In genomic region chr7:142833174-142834027, GRCh38 we compare ENCODE assay signal across 11 cellular contexts. TPM values are rescaled to one million over a fixed set of nuclear protein-coding genes. Genes with fewer than 3 reads are reported as not detected.
DNase-seq lines count a peak whose midpoint lies in the region; ATAC-seq lines count a peak whose summit lies in the region.
"Had no signal": no experiment of that assay in that cellular context is flagged by ENCODE, and none has a peak within 500 bp of the region (broad histone marks: within the 10 kb centered on the region; RNA-seq: fewer than 3 reads in every experiment).

No MANE protein-coding gene starts in this region.

- DNase-seq in MV-4-11 (lab: John Stamatoyannopoulos, UW) (peak; percentile 92), myocyte (ENCODE audit: low read depth) (peak; percentile 13), DMS53 treated with DMSO at 0.1 percent for 48 hours (lab: John Stamatoyannopoulos, UW; ENCODE audit: unreplicated experiment) (no peak), superior temporal gyrus (ENCODE audit: extremely low spot score) (no peak), GM03348 (ENCODE audit: low spot score) (no peak)
- DNase-seq: activated CD8-positive, alpha-beta memory T cell treated with anti-CD3 and anti-CD28 coated beads, Interleukin-2, amount 50 U/mL, for 4 hours had no signal

- ATAC-seq in GM19438 (IDR thresholded peaks at IDR 0.05; ENCODE audit: low read depth, unreplicated experiment) (peak; percentile 73), HG02884 (IDR thresholded peaks at IDR 0.05; ENCODE audit: unreplicated experiment) (peak; percentile 60)
- ATAC-seq: Panc1 had no signal

RNA-seq across cellular contexts. Expression of gene EPHB6, which starts 21.5 kb away (rescaled TPM):
- 0.08 and 0.16 TPM in 2 replicates for total RNA-seq in myocyte
- 0.33 TPM for polyA plus RNA-seq in myocyte (2012)

RNA-seq across cellular contexts. Expression of gene TRPV6, which starts 52.1 kb away (rescaled TPM):
- total RNA-seq in myocyte: not detected in 2 replicates
- polyA plus RNA-seq in myocyte (2012): not detected
- total RNA-seq: chondrocyte, pulmonary artery endothelial cell had no signal

Comparison
In these comparisons a context has a peak if more than half of its experiments do, and no peak if none do; other contexts are left out.
1. DNase-seq: peak in MV-4-11 (single experiment) and myocyte (single experiment); none in DMS53 treated with DMSO at 0.1 percent for 48 hours (single experiment), superior temporal gyrus (single experiment) and GM03348 (single experiment).